In genomic region chr2:10356459-10356851, GRCh38 we compare ENCODE assay signal across 24 cellular contexts. TPM values are rescaled to one million over a fixed set of nuclear protein-coding genes. Genes with fewer than 3 reads are reported as not detected.
DNase-seq lines count a peak whose midpoint lies in the region; ATAC-seq and TF ChIP-seq lines count a peak whose summit lies in the region.
"Had no signal": no experiment of that assay in that cellular context is flagged by ENCODE, and none has a peak within 500 bp of the region (broad histone marks: within the 10 kb centered on the region; RNA-seq: fewer than 3 reads in every experiment).

No MANE protein-coding gene starts in this region.

- no peak overlapping the region for H3K27ac ChIP-seq in upper lobe of right lung
- H3K27ac ChIP-seq: adrenal gland, heart left ventricle, left ventricle myocardium inferior, RWPE1 had no signal

- H3K9me3 ChIP-seq in upper lobe of right lung = no peaks in the 10 kb centered on the region
- H3K9me3 ChIP-seq: A549, adrenal gland, BE2C, heart left ventricle, left ventricle myocardium inferior, mucosa of descending colon had no signal

- ATAC-seq in stimulated activated naive CD8-positive, alpha-beta T cell treated with anti-CD3 and anti-CD28 coated beads, Interleukin-15, Interleukin-2, amounts not matched to agents 100 U/mL and 50 U/mL, for 24 hours = no peak
- ATAC-seq in effector memory CD8-positive, alpha-beta T cell (replicated peaks) = peak; percentile 49
- ATAC-seq in upper lobe of right lung = peak; percentile 4
- ATAC-seq: activated T-helper 17 cell treated with anti-CD3 and anti-CD28 coated beads, Interleukin-2, amount 50 U/mL, for 72 hours; heart left ventricle; SK-N-SH treated with all-trans-retinoic acid at 6 μM for 48 hours had no signal

- H3K9me3 Mint-ChIP-seq in stimulated activated naive CD8-positive, alpha-beta T cell treated with anti-CD3 and anti-CD28 coated beads, Interleukin-15, Interleukin-2, amounts not matched to agents 100 ng/mL and 50 ng/mL, for 24 hours = no peaks in the 10 kb centered on the region
- no peaks in the 10 kb centered on the region for H3K9me3 Mint-ChIP-seq in effector memory CD8-positive, alpha-beta T cell
- H3K9me3 Mint-ChIP-seq: activated B cell treated with CpG ODN at 0.5 μM for 24 hours; activated T-helper 17 cell treated with anti-CD3 and anti-CD28 coated beads, Interleukin-2, amount 50 U/mL, for 72 hours had no signal

- DNase-seq in NCI-H2029 (lab: John Stamatoyannopoulos, UW) = peak; percentile 7
- DNase-seq in NCI-H2029 treated with DMSO at 0.1 percent for 48 hours (lab: John Stamatoyannopoulos, UW) = no peak
- no peak for DNase-seq in stimulated activated naive CD8-positive, alpha-beta T cell treated with anti-CD3 and anti-CD28 coated beads, Interleukin-15, Interleukin-2, amounts not matched to agents 100 U/mL and 50 U/mL, for 24 hours
- peak in 1 of 3 experiments; percentile 13 for DNase-seq in effector memory CD8-positive, alpha-beta T cell
- DNase-seq in upper lobe of right lung = no peak
- DNase-seq in posterior vena cava (ENCODE audit: low spot score) = no peak
- no peak for DNase-seq in 8988T
- DNase-seq: activated B cell treated with CpG ODN at 0.5 μM for 24 hours; activated CD8-positive, alpha-beta memory T cell treated with anti-CD3 and anti-CD28 coated beads for 24 hours; adrenal gland; cortex of kidney; heart left ventricle; KBM-7; left ventricle myocardium inferior; mucosa of descending colon; stimulated activated CD4-positive, alpha-beta T cell treated with anti-CD3 and anti-CD28 coated beads, Interleukin-12 subunit alpha, Interleukin-12 subunit beta, amount 100 ng/mL, for 4 hours; stimulated activated CD8-positive, alpha-beta memory T cell treated with anti-CD3 and anti-CD28 coated beads, Interleukin-4, amount 100 ng/mL, for 48 hours; T-helper 9 cell had no signal

- intact Hi-C loops in upper lobe of right lung (cut with DNase I) (no loop called here), posterior vena cava (cut with DNase I) (no loop called here)

- H3K36me3 ChIP-seq in upper lobe of right lung = peaks cover 4% of the 10 kb centered on the region
- H3K36me3 ChIP-seq: adrenal gland had no signal

- H3K4me1 ChIP-seq in upper lobe of right lung = peaks cover 12% of the 10 kb centered on the region

- no peak for TF ChIP-seq CTCF in upper lobe of right lung (IDR thresholded peaks at IDR 0.05)

- H3K4me1 Mint-ChIP-seq in stimulated activated naive CD8-positive, alpha-beta T cell treated with anti-CD3 and anti-CD28 coated beads, Interleukin-15, Interleukin-2, amounts not matched to agents 100 ng/mL and 50 ng/mL, for 24 hours (ENCODE audit: low read depth) = peaks cover 45% of the 10 kb centered on the region
- H3K4me1 Mint-ChIP-seq in effector memory CD8-positive, alpha-beta T cell (ENCODE audit: low read depth in 2 of 2) = peaks cover 35 to 53% of the 10 kb centered on the region in 2 donors

- H3K27me3 Mint-ChIP-seq in stimulated activated naive CD8-positive, alpha-beta T cell treated with anti-CD3 and anti-CD28 coated beads, Interleukin-15, Interleukin-2, amounts not matched to agents 100 ng/mL and 50 ng/mL, for 24 hours = no peaks in the 10 kb centered on the region
- no peaks in the 10 kb centered on the region for H3K27me3 Mint-ChIP-seq in effector memory CD8-positive, alpha-beta T cell
- H3K27me3 Mint-ChIP-seq: activated B cell treated with CpG ODN at 0.5 μM for 24 hours; activated T-helper 17 cell treated with anti-CD3 and anti-CD28 coated beads, Interleukin-2, amount 50 U/mL, for 72 hours had no signal

- H3K36me3 Mint-ChIP-seq in stimulated activated naive CD8-positive, alpha-beta T cell treated with anti-CD3 and anti-CD28 coated beads, Interleukin-15, Interleukin-2, amounts not matched to agents 100 ng/mL and 50 ng/mL, for 24 hours (ENCODE audit: low read depth) = peaks cover 18% of the 10 kb centered on the region
- peaks cover 9% of the 10 kb centered on the region for H3K36me3 Mint-ChIP-seq in effector memory CD8-positive, alpha-beta T cell (ENCODE audit: insufficient read depth)

- H3K27ac Mint-ChIP-seq in stimulated activated naive CD8-positive, alpha-beta T cell treated with anti-CD3 and anti-CD28 coated beads, Interleukin-15, Interleukin-2, amounts not matched to agents 100 ng/mL and 50 ng/mL, for 24 hours = peak overlapping the region; percentile 49
- peak overlapping the region; percentile 59 to 84 for H3K27ac Mint-ChIP-seq in effector memory CD8-positive, alpha-beta T cell
- H3K27ac Mint-ChIP-seq: activated B cell treated with CpG ODN at 0.5 μM for 24 hours had no signal

- no peaks in the 10 kb centered on the region for H3K27me3 ChIP-seq in upper lobe of right lung
- H3K27me3 ChIP-seq: adrenal gland, BE2C, heart left ventricle had no signal

- no peak overlapping the region for H3K4me3 ChIP-seq in upper lobe of right lung
- H3K4me3 ChIP-seq: A549, adrenal gland, heart left ventricle, left ventricle myocardium inferior, mucosa of descending colon had no signal

- H3K4me3 Mint-ChIP-seq in stimulated activated naive CD8-positive, alpha-beta T cell treated with anti-CD3 and anti-CD28 coated beads, Interleukin-15, Interleukin-2, amounts not matched to agents 100 ng/mL and 50 ng/mL, for 24 hours = no peak overlapping the region
- H3K4me3 Mint-ChIP-seq in effector memory CD8-positive, alpha-beta T cell = no peak overlapping the region
- H3K4me3 Mint-ChIP-seq: activated B cell treated with CpG ODN at 0.5 μM for 24 hours; activated T-helper 17 cell treated with anti-CD3 and anti-CD28 coated beads, Interleukin-2, amount 50 U/mL, for 72 hours had no signal

RNA-seq across cellular contexts. Expression of gene HPCAL1, which starts 53.8 kb away (rescaled TPM):
- total RNA-seq in upper lobe of right lung = 160 TPM
- total RNA-seq in posterior vena cava = 10 to 100 TPM; 21.6 to 26.0 TPM
